ENCODE assay signal across 9 cellular contexts in the genomic region with DNA sequence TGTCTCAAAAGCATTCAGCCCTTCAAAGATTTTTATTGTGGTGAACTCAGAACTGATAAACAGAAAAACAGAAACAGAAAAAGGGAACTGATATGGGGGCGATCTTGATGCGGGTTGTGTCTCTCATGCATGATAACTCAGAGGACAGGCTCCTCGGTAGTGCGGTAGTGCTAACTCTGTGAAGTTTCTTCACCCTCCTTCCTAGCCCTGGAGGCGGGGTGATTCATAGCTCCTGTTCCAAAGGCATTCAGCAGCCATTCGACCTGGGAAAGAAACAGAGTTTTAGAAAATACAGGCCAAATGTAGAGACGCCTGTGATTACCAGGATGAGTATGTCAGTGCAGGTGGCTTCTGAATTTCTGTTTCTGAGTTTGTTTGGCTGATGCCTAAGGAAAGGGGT.
A peak's percentile ranks its signal among the peaks of the same experiment; 100 is the strongest.
DNase-seq lines count a peak whose midpoint lies in the region; ATAC-seq lines count a peak whose summit lies in the region.
"Had no signal": no experiment of that assay in that cellular context is flagged by ENCODE, and none has a peak within 500 bp of the region (broad histone marks: within the 10 kb centered on the region; RNA-seq: fewer than 3 reads in every experiment).

No MANE protein-coding gene starts in this region.

- no peaks in the 10 kb centered on the region for H3K9me3 Mint-ChIP-seq in T-helper 1 cell treated with Interleukin-12 subunit alpha and Interleukin-12 subunit beta and Interleukin-4 antibody, amounts not matched to agents 30 μg/mL and 1 μg/mL, for 36 hours
- no peaks in the 10 kb centered on the region for H3K9me3 Mint-ChIP-seq in stimulated activated naive B cell treated with anti-CD40 and anti-IgM and Interleukin-4, amounts not matched to agents 10 μg/mL and 1 μg/mL and 100 μg/mL, for 72 hours

- H3K27ac Mint-ChIP-seq in T-helper 1 cell treated with Interleukin-12 subunit alpha and Interleukin-12 subunit beta and Interleukin-4 antibody, amounts not matched to agents 30 μg/mL and 1 μg/mL, for 36 hours, result no peak overlapping the region
- H3K27ac Mint-ChIP-seq in stimulated activated naive B cell treated with anti-CD40 and anti-IgM and Interleukin-4, amounts not matched to agents 10 μg/mL and 1 μg/mL and 100 μg/mL, for 72 hours, result no peak overlapping the region
- H3K27ac Mint-ChIP-seq: IgD-negative memory B cell had no signal

- peak overlapping the region; percentile 40 for H3K4me3 Mint-ChIP-seq in T-helper 1 cell treated with Interleukin-12 subunit alpha and Interleukin-12 subunit beta and Interleukin-4 antibody, amounts not matched to agents 30 μg/mL and 1 μg/mL, for 36 hours
- H3K4me3 Mint-ChIP-seq in stimulated activated naive B cell treated with anti-CD40 and anti-IgM and Interleukin-4, amounts not matched to agents 10 μg/mL and 1 μg/mL and 100 μg/mL, for 72 hours, result no peak overlapping the region

- DNase-seq in T-helper 1 cell (no peak), epithelial cell of prostate (ENCODE audit: low read depth, low spot score) (no peak), NCI-H82 (lab: John Stamatoyannopoulos, UW) (no peak)
- no peak for DNase-seq in stimulated activated naive B cell treated with anti-CD40 and anti-IgM and Interleukin-4, amounts not matched to agents 10 μg/mL and 1 μg/mL and 100 μg/mL, for 72 hours
- DNase-seq in activated naive CD4-positive, alpha-beta T cell (lab: John Stamatoyannopoulos, UW), result no peak

- H3K27ac ChIP-seq in epithelial cell of prostate, result peak overlapping the region; percentile 30

- H3K36me3 Mint-ChIP-seq in T-helper 1 cell treated with Interleukin-12 subunit alpha and Interleukin-12 subunit beta and Interleukin-4 antibody, amounts not matched to agents 30 μg/mL and 1 μg/mL, for 36 hours (ENCODE audit: low read depth), result peaks cover 2% of the 10 kb centered on the region
- H3K36me3 Mint-ChIP-seq in stimulated activated naive B cell treated with anti-CD40 and anti-IgM and Interleukin-4, amounts not matched to agents 10 μg/mL and 1 μg/mL and 100 μg/mL, for 72 hours, result no peaks in the 10 kb centered on the region
- H3K36me3 Mint-ChIP-seq: IgD-negative memory B cell had no signal

- H3K4me1 Mint-ChIP-seq in T-helper 1 cell treated with Interleukin-12 subunit alpha and Interleukin-12 subunit beta and Interleukin-4 antibody, amounts not matched to agents 30 μg/mL and 1 μg/mL, for 36 hours (ENCODE audit: low read depth), result peaks cover 37% of the 10 kb centered on the region
- peaks cover 9 to 22% of the 10 kb centered on the region in 2 donors for H3K4me1 Mint-ChIP-seq in stimulated activated naive B cell treated with anti-CD40 and anti-IgM and Interleukin-4, amounts not matched to agents 10 μg/mL and 1 μg/mL and 100 μg/mL, for 72 hours

- peak; percentile 65 for ATAC-seq in HG03469 (IDR thresholded peaks at IDR 0.05; ENCODE audit: unreplicated experiment)
- ATAC-seq in stimulated activated naive B cell treated with anti-CD40 and anti-IgM and Interleukin-4, amounts not matched to agents 10 μg/mL and 1 μg/mL and 100 μg/mL, for 72 hours (replicated peaks), result peak; percentile 74 to 78
- ATAC-seq in GM19328 (IDR thresholded peaks at IDR 0.05; ENCODE audit: unreplicated experiment), result no peak

- H3K27me3 Mint-ChIP-seq in T-helper 1 cell treated with Interleukin-12 subunit alpha and Interleukin-12 subunit beta and Interleukin-4 antibody, amounts not matched to agents 30 μg/mL and 1 μg/mL, for 36 hours (ENCODE audit: low read depth), result peaks cover 13% of the 10 kb centered on the region
- peaks cover 53 to 62% of the 10 kb centered on the region in 2 donors for H3K27me3 Mint-ChIP-seq in stimulated activated naive B cell treated with anti-CD40 and anti-IgM and Interleukin-4, amounts not matched to agents 10 μg/mL and 1 μg/mL and 100 μg/mL, for 72 hours
